In genomic region chr21:38662224-38662568, GRCh38 we compare ENCODE assay signal across 1 cellular context.
TF ChIP-seq lines count a peak whose summit lies in the region.

No MANE protein-coding gene starts in this region.

TF ChIP-seq in H1, 55 proteins besides CTCF, POLR2A, EP300 and RAD21 (continued from another document):
- TF ChIP-seq CHD7 (IDR thresholded peaks at IDR 0.05; ENCODE audit: insufficient replicate concordance, low read length) (no peak), CHD1 (IDR thresholded peaks at IDR 0.05; ENCODE audit: low read depth, low read length) (no peak), ATF3 (IDR thresholded peaks at IDR 0.05; ENCODE audit: insufficient read depth, low read depth, low read length) (no peak)
